14 cellular contexts compared by ENCODE assay signal in the genomic region with DNA sequence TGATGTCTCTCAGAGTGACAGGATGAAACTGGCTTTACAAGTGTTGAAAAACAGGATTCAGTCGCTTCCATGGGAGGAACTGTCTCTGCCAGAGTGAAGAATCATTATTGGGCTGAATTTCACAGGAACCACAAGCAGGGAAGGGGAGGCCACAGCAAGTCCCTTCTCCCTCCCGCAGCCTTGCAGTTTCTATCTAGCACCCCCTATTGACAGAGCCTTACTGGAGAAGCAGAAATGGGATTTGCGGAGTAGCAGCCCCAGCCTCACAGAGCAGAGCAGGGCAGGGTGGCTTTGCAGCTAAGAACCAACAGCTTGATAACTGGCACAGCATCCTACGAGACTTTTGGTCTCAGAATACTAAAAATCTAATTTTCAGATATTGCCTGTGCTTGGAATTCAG.
DNase-seq lines count a peak whose midpoint lies in the region; ATAC-seq and TF ChIP-seq lines count a peak whose summit lies in the region.
"Had no signal": no experiment of that assay in that cellular context is flagged by ENCODE, and none has a peak within 500 bp of the region (broad histone marks: within the 10 kb centered on the region; RNA-seq: fewer than 3 reads in every experiment).

No MANE protein-coding gene starts in this region.

- no peak overlapping the region for H3K4me3 Mint-ChIP-seq in activated naive CD8-positive, alpha-beta T cell treated with anti-CD3 and anti-CD28 coated beads for 36 hours

- H3K27ac ChIP-seq in OCI-LY3 (ENCODE audit: low read length) (no peak overlapping the region), upper lobe of right lung (no peak overlapping the region)
- H3K27ac ChIP-seq: ascending aorta had no signal

- H3K27me3 ChIP-seq in OCI-LY3 (ENCODE audit: low read depth, low read length) = no peaks in the 10 kb centered on the region
- H3K27me3 ChIP-seq in upper lobe of right lung = no peaks in the 10 kb centered on the region
- H3K27me3 ChIP-seq: ascending aorta had no signal

- TF ChIP-seq CTCF in OCI-LY3 (IDR thresholded peaks at IDR 0.05; ENCODE audit: low read depth, low read length) (peak; percentile 62), fibroblast of pulmonary artery (IDR thresholded peaks at IDR 0.05; ENCODE audit: low read length, missing control alignments) (peak; percentile 31), upper lobe of right lung (IDR thresholded peaks at IDR 0.05) (peak; percentile 22)

- peaks cover 14% of the 10 kb centered on the region for H3K27me3 Mint-ChIP-seq in activated naive CD8-positive, alpha-beta T cell treated with anti-CD3 and anti-CD28 coated beads for 36 hours

- H3K4me1 ChIP-seq in OCI-LY3 (ENCODE audit: low read length) (peaks cover 10% of the 10 kb centered on the region), upper lobe of right lung (no peaks in the 10 kb centered on the region)
- H3K4me1 ChIP-seq: ascending aorta, HAP-1 had no signal

- peak; percentile 44 to 45 for ATAC-seq in left cardiac atrium
- peak; percentile 23 for ATAC-seq in upper lobe of right lung

- H3K36me3 Mint-ChIP-seq in activated naive CD8-positive, alpha-beta T cell treated with anti-CD3 and anti-CD28 coated beads for 36 hours = no peaks in the 10 kb centered on the region

- no peaks in the 10 kb centered on the region for H4K20me1 ChIP-seq in OCI-LY3 (ENCODE audit: insufficient read depth, low read length)

- no peak overlapping the region for H3K4me2 ChIP-seq in OCI-LY3 (ENCODE audit: low read length)

- intact Hi-C loops in left cardiac atrium (cut with DNase I) (no loop called here), cardiac septum (cut with DNase I) (no loop called here), upper lobe of right lung (cut with DNase I) (no loop called here), posterior vena cava (cut with DNase I) (no loop called here)

- no peaks in the 10 kb centered on the region for H3K79me2 ChIP-seq in OCI-LY3 (ENCODE audit: low read length)

- DNase-seq in left cardiac atrium (no peak), cardiac septum (ENCODE audit: low spot score) (no peak), fibroblast of pulmonary artery (ENCODE audit: low read depth) (peak; percentile 9), upper lobe of right lung (no peak), T-helper 9 cell (no peak), posterior vena cava (ENCODE audit: low spot score) (no peak)
- no peak for DNase-seq in activated naive CD8-positive, alpha-beta T cell treated with anti-CD3 and anti-CD28 coated beads for 36 hours
- DNase-seq: activated CD8-positive, alpha-beta memory T cell treated with anti-CD3 and anti-CD28 coated beads, Interleukin-2, amount 50 U/mL, for 4 hours; glutamatergic neuron; NCI-H1694 treated with DMSO at 0.1 percent for 48 hours; stimulated activated CD4-positive, alpha-beta T cell treated with anti-CD3 and anti-CD28 coated beads, Interleukin-4, amount 100 ng/mL, for 24 hours had no signal

- no peaks in the 10 kb centered on the region for H3K9me3 Mint-ChIP-seq in activated naive CD8-positive, alpha-beta T cell treated with anti-CD3 and anti-CD28 coated beads for 36 hours

- H3K9me3 ChIP-seq in OCI-LY3 (ENCODE audit: insufficient read depth, low read length) = no peaks in the 10 kb centered on the region
- H3K9me3 ChIP-seq in upper lobe of right lung = no peaks in the 10 kb centered on the region
- H3K9me3 ChIP-seq: ascending aorta, HAP-1 had no signal

- H3K27ac Mint-ChIP-seq in activated naive CD8-positive, alpha-beta T cell treated with anti-CD3 and anti-CD28 coated beads for 36 hours = no peak overlapping the region

- no peak overlapping the region; the same call in 1 of the 2 replicates for H2AFZ ChIP-seq in OCI-LY3 (ENCODE audit: low read depth, low read length)

- no peak overlapping the region for H3K9ac ChIP-seq in OCI-LY3 (ENCODE audit: low read length)

- H3K36me3 ChIP-seq in OCI-LY3 (replicated peaks; ENCODE audit: low read depth, low read length) (no peaks in the 10 kb centered on the region), upper lobe of right lung (no peaks in the 10 kb centered on the region)
- H3K36me3 ChIP-seq: ascending aorta, HAP-1 had no signal

- H3K4me3 ChIP-seq in OCI-LY3 (ENCODE audit: low read length) (no peak overlapping the region), fibroblast of pulmonary artery (replicated peaks; ENCODE audit: low read depth, low read length) (no peak overlapping the region), upper lobe of right lung (no peak overlapping the region)
- H3K4me3 ChIP-seq: ascending aorta, HAP-1 had no signal

- no peaks in the 10 kb centered on the region for H3K4me1 Mint-ChIP-seq in activated naive CD8-positive, alpha-beta T cell treated with anti-CD3 and anti-CD28 coated beads for 36 hours
